Comparison of ENCODE assay signal across 8 cellular contexts in the genomic region with DNA sequence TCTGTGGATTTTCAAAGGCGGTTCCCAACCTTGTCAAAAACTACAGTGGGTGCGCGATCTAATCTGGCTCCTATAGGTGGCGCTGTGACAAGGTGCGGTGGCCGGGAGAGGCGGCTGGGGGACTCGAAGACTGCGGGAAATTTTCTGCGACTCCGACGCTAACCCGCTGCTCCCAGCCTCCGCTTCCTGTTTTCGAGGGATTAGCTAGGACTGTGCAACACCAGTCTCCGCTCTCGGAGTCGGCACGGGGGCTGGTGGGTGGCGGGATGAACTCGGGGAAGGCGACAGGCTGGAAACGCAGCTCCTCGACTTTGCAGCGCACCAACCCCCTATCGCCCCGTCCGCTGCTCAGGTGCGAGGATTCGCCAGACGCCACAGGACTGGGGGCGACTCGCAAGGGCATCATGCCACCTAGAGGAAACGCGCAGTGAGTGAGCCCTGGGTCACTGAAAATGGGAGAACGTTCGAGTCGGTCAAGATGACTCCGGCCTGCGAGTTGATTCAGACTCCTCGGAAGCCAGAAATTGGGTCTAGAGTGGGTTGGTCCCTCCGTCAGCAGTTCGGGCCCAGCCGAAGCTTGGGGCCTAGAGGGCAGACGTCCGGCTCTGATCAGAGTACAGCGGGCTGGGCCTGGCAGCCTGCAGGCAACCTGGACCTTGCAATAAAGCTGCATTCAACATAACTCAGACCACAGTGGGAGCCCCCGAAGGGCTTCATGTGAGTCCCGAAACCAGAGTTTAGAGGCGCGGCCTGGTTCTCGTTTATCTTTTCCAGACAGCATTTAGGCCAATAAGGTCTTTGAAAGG. TPM values are rescaled to one million over a fixed set of nuclear protein-coding genes. Genes with fewer than 3 reads are reported as not detected.
DNase-seq lines count a peak whose midpoint lies in the region; ATAC-seq and TF ChIP-seq lines count a peak whose summit lies in the region.

No MANE protein-coding gene starts in this region.

- H3K4me3 Mint-ChIP-seq in activated naive CD4-positive, alpha-beta T cell treated with anti-CD3 and anti-CD28 coated beads, Interleukin-2, amount 50 U/mL, for 24 hours, result peak overlapping the region; percentile 43

- peaks cover 30% of the 10 kb centered on the region for H3K4me1 Mint-ChIP-seq in activated naive CD4-positive, alpha-beta T cell treated with anti-CD3 and anti-CD28 coated beads, Interleukin-2, amount 50 U/mL, for 24 hours

- no peak overlapping the region for H3K27ac Mint-ChIP-seq in activated naive CD4-positive, alpha-beta T cell treated with anti-CD3 and anti-CD28 coated beads, Interleukin-2, amount 50 U/mL, for 24 hours

- no peak overlapping the region for H2AFZ ChIP-seq in OCI-LY7 (ENCODE audit: low read length)
- H2AFZ ChIP-seq in fibroblast of lung (ENCODE audit: low read length), result no peak overlapping the region

- no peak overlapping the region for H3K27ac ChIP-seq in OCI-LY7 (ENCODE audit: low read depth, low read length, poor library complexity, severe bottlenecking)
- no peak overlapping the region for H3K27ac ChIP-seq in fibroblast of lung (ENCODE audit: insufficient read depth, low read length)

- POLR2A ChIA-PET in OCI-LY7 (lab: Charles Lee), result no interaction called here

- no peak for ATAC-seq in HG03460 (IDR thresholded peaks at IDR 0.05; ENCODE audit: unreplicated experiment)

- H3K9me3 Mint-ChIP-seq in activated naive CD4-positive, alpha-beta T cell treated with anti-CD3 and anti-CD28 coated beads, Interleukin-2, amount 50 U/mL, for 24 hours, result no peaks in the 10 kb centered on the region

- no TSS peak for BruUV-seq in OCI-LY7 (replicated peaks; lab: Mats Ljungman, UMichigan)

- DNase-seq in activated naive CD4-positive, alpha-beta T cell (lab: John Stamatoyannopoulos, UW), result no peak
- DNase-seq in OCI-LY7 (ENCODE audit: low spot score), result peak; percentile 40
- DNase-seq in fibroblast of lung (ENCODE audit: low read depth in 2 of 2), result no peak
- no peak for DNase-seq in NK-92 treated with Interleukin-12 subunit alpha and Interleukin-12 subunit beta, amount 100 ng/mL, for 24 hours (lab: John Stamatoyannopoulos, UW)
- no peak for DNase-seq in pons (ENCODE audit: low spot score)

- H3K27me3 ChIP-seq in fibroblast of lung (ENCODE audit: control insufficient read depth, insufficient read depth, low read length) (peaks cover 78% of the 10 kb centered on the region), skeletal muscle satellite cell (ENCODE audit: control insufficient read depth, insufficient read depth, low read length) (peaks cover 100% of the 10 kb centered on the region)

- no peaks in the 10 kb centered on the region for H3K9me2 ChIP-seq in OCI-LY7 (ENCODE audit: insufficient read depth, low read length)

- H3K4me1 ChIP-seq in OCI-LY7 (ENCODE audit: insufficient read depth, low read length, poor library complexity, severe bottlenecking) (peaks cover 12% of the 10 kb centered on the region), fibroblast of lung (ENCODE audit: control insufficient read depth, extremely low read depth, insufficient read depth, low read length) (no peaks in the 10 kb centered on the region), skeletal muscle satellite cell (ENCODE audit: control insufficient read depth, insufficient read depth, low read length) (peaks cover 27% of the 10 kb centered on the region)

- H3K4me3 ChIP-seq in OCI-LY7 (ENCODE audit: low read depth, low read length, poor library complexity, severe bottlenecking) (no peak overlapping the region), fibroblast of lung (replicated peaks in 1 of 4; ENCODE audit: control extremely low read depth in 1 of 4, insufficient read depth in 1 of 4, low read depth in 3 of 4, low read length in 4 of 4) (no peak overlapping the region), skeletal muscle satellite cell (ENCODE audit: low read length) (peak overlapping the region; percentile 53)

- H3K79me2 ChIP-seq in OCI-LY7 (ENCODE audit: insufficient read depth, low read depth, low read length) (no peaks in the 10 kb centered on the region), fibroblast of lung (ENCODE audit: control insufficient read depth, insufficient read depth, low read length) (no peaks in the 10 kb centered on the region)

- H3K36me3 ChIP-seq in OCI-LY7 (ENCODE audit: insufficient read depth, low read length), result no peaks in the 10 kb centered on the region
- H3K36me3 ChIP-seq in fibroblast of lung (ENCODE audit: control insufficient read depth, insufficient read depth, low read length), result no peaks in the 10 kb centered on the region
- H3K36me3 ChIP-seq in skeletal muscle satellite cell (ENCODE audit: insufficient read depth, low read length), result no peaks in the 10 kb centered on the region

- intact Hi-C loops in OCI-LY7 (cut with micrococcal nuclease; ENCODE audit: unreplicated experiment), result no loop called here

- H3K4me2 ChIP-seq in OCI-LY7 (ENCODE audit: low read length) (peak overlapping the region; percentile 45; the same call in 1 of the 2 replicates), fibroblast of lung (ENCODE audit: extremely low read depth, insufficient read depth, low read length) (no peak overlapping the region), skeletal muscle satellite cell (ENCODE audit: low read length) (peak overlapping the region; percentile 81)

- CTCF ChIA-PET in OCI-LY7 (lab: Charles Lee; ENCODE audit: unreplicated experiment), result no interaction called here

- peak; percentile 74 for TF ChIP-seq CTCF in OCI-LY7 (conservative IDR thresholded peaks at IDR 0.05; ENCODE audit: low read length)
- peak; percentile 14 to 39 for TF ChIP-seq CTCF in fibroblast of lung (conservative IDR thresholded peaks at IDR 0.05 in 1 of 2, IDR thresholded peaks at IDR 0.05 in 1 of 2; ENCODE audit: low read depth in 1 of 2, low read length in 2 of 2)

- peaks cover 65% of the 10 kb centered on the region for H3K27me3 Mint-ChIP-seq in activated naive CD4-positive, alpha-beta T cell treated with anti-CD3 and anti-CD28 coated beads, Interleukin-2, amount 50 U/mL, for 24 hours

- H3K9me3 ChIP-seq in OCI-LY7 (ENCODE audit: low read length) (no peaks in the 10 kb centered on the region), fibroblast of lung (ENCODE audit: control insufficient read depth, insufficient read depth, low read depth, low read length) (no peaks in the 10 kb centered on the region), skeletal muscle satellite cell (replicated peaks; ENCODE audit: low read length) (no peaks in the 10 kb centered on the region)

- H3K9ac ChIP-seq in fibroblast of lung (ENCODE audit: insufficient read depth, low read length) (no peak overlapping the region), skeletal muscle satellite cell (ENCODE audit: low read depth, low read length) (no peak overlapping the region)

- H4K20me1 ChIP-seq in OCI-LY7 (ENCODE audit: insufficient read depth, low read length) (no peaks in the 10 kb centered on the region; the same call in 1 of the 2 replicates), fibroblast of lung (ENCODE audit: control insufficient read depth, extremely low read depth, insufficient read depth, low read length) (no peaks in the 10 kb centered on the region)

- peaks cover 2% of the 10 kb centered on the region for H3K36me3 Mint-ChIP-seq in activated naive CD4-positive, alpha-beta T cell treated with anti-CD3 and anti-CD28 coated beads, Interleukin-2, amount 50 U/mL, for 24 hours

RNA-seq across cellular contexts. Expression of gene PAX9, which starts 5.5 kb away (rescaled TPM):
- total RNA-seq in OCI-LY7 (2014; rRNA removed; shearing (Covaris generic)), result 1.4 and 2.3 TPM in 2 replicates
- total RNA-seq in OCI-LY7 (2022) (4.4 and 5.3 TPM in 2 replicates), fibroblast of lung (not detected in 2 replicates)
- 0.03 TPM in 1 of 2 replicates, not detected in the other for polyA plus RNA-seq in fibroblast of lung
- polyA plus RNA-seq in fibroblast of lung (2012), result 0.03 TPM in 1 of 2 replicates, not detected in the other
- polyA minus RNA-seq in fibroblast of lung (ENCODE audit: low replicate concordance), result not detected in 2 replicates
- 1.7 and 2.0 TPM in 2 replicates for total RNA-seq in skeletal muscle satellite cell (2012; rRNA removed)
